Comparison of ENCODE assay signal across 10 cellular contexts in the genomic region with DNA sequence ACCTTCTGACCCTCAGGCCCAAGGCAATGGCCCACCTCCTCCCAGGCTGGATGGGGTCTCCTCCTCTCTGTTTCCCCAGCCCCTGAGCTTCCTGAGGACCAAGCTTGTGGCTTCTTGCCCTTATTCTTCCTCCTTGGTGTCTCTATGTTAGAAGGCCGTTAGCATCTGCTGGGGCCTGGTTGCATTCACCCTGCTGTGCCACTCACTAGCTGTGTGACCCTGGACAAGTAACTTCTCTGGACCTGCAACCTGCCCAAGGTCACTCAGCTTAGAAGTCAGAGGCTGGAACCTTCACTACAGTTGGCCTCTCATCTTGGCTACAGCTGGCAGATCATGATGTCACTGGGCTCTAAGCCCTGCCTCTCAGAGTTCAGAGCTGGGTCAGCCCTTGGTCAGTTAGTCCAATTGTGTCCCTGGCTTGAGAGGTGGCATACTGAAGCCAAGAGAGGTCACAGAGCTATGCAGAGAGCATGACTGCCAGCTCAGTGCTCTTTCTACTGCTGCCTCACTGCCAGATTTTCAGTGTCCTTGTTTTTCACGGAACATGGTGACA. TPM values are rescaled to one million over a fixed set of nuclear protein-coding genes. Genes with fewer than 3 reads are reported as not detected.
DNase-seq lines count a peak whose midpoint lies in the region; ATAC-seq and TF ChIP-seq lines count a peak whose summit lies in the region.
"Had no signal": no experiment of that assay in that cellular context is flagged by ENCODE, and none has a peak within 500 bp of the region (broad histone marks: within the 10 kb centered on the region; RNA-seq: fewer than 3 reads in every experiment).

No MANE protein-coding gene starts in this region.

- peaks cover 78% of the 10 kb centered on the region for H3K4me1 Mint-ChIP-seq in activated naive CD4-positive, alpha-beta T cell treated with anti-CD3 and anti-CD28 coated beads for 36 hours (ENCODE audit: low read depth)

- ATAC-seq in GM21381 (IDR thresholded peaks at IDR 0.05; ENCODE audit: unreplicated experiment) (no peak), GM18505 (IDR thresholded peaks at IDR 0.05; ENCODE audit: unreplicated experiment) (no peak), GM18858 (IDR thresholded peaks at IDR 0.05; ENCODE audit: unreplicated experiment) (no peak)

- peaks cover under 1% of the 10 kb centered on the region for H3K27me3 Mint-ChIP-seq in activated naive CD4-positive, alpha-beta T cell treated with anti-CD3 and anti-CD28 coated beads for 36 hours (ENCODE audit: low read depth)

- no peak for DNase-seq in activated naive CD4-positive, alpha-beta T cell treated with anti-CD3 and anti-CD28 coated beads for 36 hours
- no peak for DNase-seq in activated naive CD4-positive, alpha-beta T cell treated with anti-CD3 and anti-CD28 coated beads, Interleukin-2, amount 50 U/mL, for 16 hours
- peak; percentile 40 for DNase-seq in midbrain (lab: John Stamatoyannopoulos, UW)
- DNase-seq: COR-L47; stimulated activated CD4-positive, alpha-beta T cell treated with anti-CD3 and anti-CD28 coated beads, Interleukin-4, amount 100 ng/mL, for 4 hours had no signal

- intact Hi-C loops in activated naive CD4-positive, alpha-beta T cell treated with anti-CD3 and anti-CD28 coated beads for 36 hours (cut with micrococcal nuclease), result loop anchor here (5.0 kb wide), 4 partner anchors 321 to 926 kb away; a partner anchor contains a TSS

- no peak overlapping the region for H3K4me3 ChIP-seq in urinary bladder (ENCODE audit: low read depth, low read length)

- no peak overlapping the region for H3K4me3 Mint-ChIP-seq in activated naive CD4-positive, alpha-beta T cell treated with anti-CD3 and anti-CD28 coated beads for 36 hours

- TF ChIP-seq POLR2A in GM18505 (IDR thresholded peaks at IDR 0.05; ENCODE audit: borderline replicate concordance, extremely low read depth, insufficient read depth, insufficient read length), result no peak

- no peaks in the 10 kb centered on the region for H3K9me3 Mint-ChIP-seq in activated naive CD4-positive, alpha-beta T cell treated with anti-CD3 and anti-CD28 coated beads for 36 hours

- 59% methylated on average over 2 of the region's 2 CpGs for WGBS in urinary bladder

- H3K36me3 ChIP-seq in urinary bladder (ENCODE audit: insufficient read depth), result no peaks in the 10 kb centered on the region

- H3K4me1 ChIP-seq in urinary bladder (ENCODE audit: insufficient read depth), result no peaks in the 10 kb centered on the region

- peak overlapping the region; percentile 85 for H3K27ac ChIP-seq in cingulate gyrus (ENCODE audit: low read depth, low read length)
- peak overlapping the region; percentile 74 for H3K27ac ChIP-seq in urinary bladder (ENCODE audit: low read depth)

- no peaks in the 10 kb centered on the region for H3K36me3 Mint-ChIP-seq in activated naive CD4-positive, alpha-beta T cell treated with anti-CD3 and anti-CD28 coated beads for 36 hours (ENCODE audit: low read depth)

- CTCF ChIA-PET in activated naive CD4-positive, alpha-beta T cell treated with anti-CD3 and anti-CD28 coated beads for 36 hours (lab: Charles Lee), result interaction anchor here (0.7 to 3.5 kb wide), 3 partner anchors 11 to 576 kb away, joined by 3 to 12 read pairs (median 5); no protein-coding TSS in a partner anchor

- peak overlapping the region; percentile 88 for H3K27ac Mint-ChIP-seq in activated naive CD4-positive, alpha-beta T cell treated with anti-CD3 and anti-CD28 coated beads for 36 hours

RNA-seq across cellular contexts. Expression of a gene that starts 3.0 kb away (rescaled TPM):
- 100 to 1,000 TPM in 1 of 2 experiments, 10 to 100 TPM in 1; 95.7 to 130 TPM for total RNA-seq in activated naive CD4-positive, alpha-beta T cell treated with anti-CD3 and anti-CD28 coated beads for 36 hours
- 8.2 TPM for total RNA-seq in urinary bladder
- 890 TPM for polyA plus RNA-seq in urinary bladder

RNA-seq across cellular contexts. Expression of a gene that starts 14.2 kb away (rescaled TPM):
- total RNA-seq in activated naive CD4-positive, alpha-beta T cell treated with anti-CD3 and anti-CD28 coated beads for 36 hours, result 10 to 100 TPM; 12.2 to 12.4 TPM
- total RNA-seq in urinary bladder, result 14.7 TPM
- polyA plus RNA-seq in urinary bladder, result 189 TPM

RNA-seq across cellular contexts. Expression of a gene that starts 21.1 kb away (rescaled TPM):
- not detected for total RNA-seq in activated naive CD4-positive, alpha-beta T cell treated with anti-CD3 and anti-CD28 coated beads for 36 hours
- total RNA-seq in urinary bladder, result 0.48 TPM
- 182 TPM for polyA plus RNA-seq in urinary bladder

RNA-seq across cellular contexts. Expression of a gene that starts 22.0 kb away (rescaled TPM):
- 1 to 10 TPM in 1 of 2 experiments, under 1 TPM in 1; 0.64 to 1.6 TPM for total RNA-seq in activated naive CD4-positive, alpha-beta T cell treated with anti-CD3 and anti-CD28 coated beads for 36 hours
- total RNA-seq in urinary bladder, result 1.1 TPM
- polyA plus RNA-seq in urinary bladder, result 8.7 TPM

RNA-seq across cellular contexts. Expression of a gene that starts 27.1 kb away (rescaled TPM):
- total RNA-seq in activated naive CD4-positive, alpha-beta T cell treated with anti-CD3 and anti-CD28 coated beads for 36 hours, result not detected
- not detected for total RNA-seq in urinary bladder
- polyA plus RNA-seq in urinary bladder, result 244 TPM

Comparison
In these comparisons a context has a peak if more than half of its experiments do, and no peak if none do; other contexts are left out.
1. RNA of a gene that starts 3.0 kb away (total RNA-seq): 95.7 to 130 TPM in activated naive CD4-positive, alpha-beta T cell treated with anti-CD3 and anti-CD28 coated beads for 36 hours; 8.2 TPM in urinary bladder (single experiment); every median in the first group is over 10 times any median in the second.